15 cellular contexts compared by ENCODE assay signal in the genomic region with DNA sequence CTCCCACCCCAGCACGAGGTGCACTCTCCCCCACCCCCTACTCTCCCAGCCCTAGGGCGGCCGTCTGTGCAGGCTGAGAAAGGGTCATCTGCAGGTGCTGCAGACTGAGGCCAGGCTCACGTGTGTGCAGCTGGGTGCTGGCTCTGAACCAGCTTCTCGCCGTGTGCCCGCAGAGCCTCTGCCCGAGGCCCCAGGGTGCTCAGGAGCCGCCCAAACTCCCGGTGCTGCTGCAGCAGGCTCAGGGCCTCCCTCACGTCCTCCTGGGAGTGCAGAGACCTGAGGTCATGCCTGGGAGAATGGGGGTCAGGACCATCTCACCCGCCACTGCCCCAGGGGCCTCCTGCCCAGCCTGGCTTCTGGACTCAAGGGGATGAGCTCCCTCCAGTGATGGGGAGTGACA. TPM values are rescaled to one million over a fixed set of nuclear protein-coding genes. Genes with fewer than 3 reads are reported as not detected.
DNase-seq lines count a peak whose midpoint lies in the region; ATAC-seq and TF ChIP-seq lines count a peak whose summit lies in the region.
"Had no signal": no experiment of that assay in that cellular context is flagged by ENCODE, and none has a peak within 500 bp of the region (broad histone marks: within the 10 kb centered on the region; RNA-seq: fewer than 3 reads in every experiment).

No MANE protein-coding gene starts in this region.

- H3F3A ChIP-seq in SK-N-SH (replicated peaks; ENCODE audit: insufficient read depth): no peaks in the 10 kb centered on the region
- H3F3A ChIP-seq in DOHH2 (ENCODE audit: control insufficient read depth, insufficient read depth): 0 out of 2 replicates have a peak, but pooled peaks cover 2% of the 10 kb centered on the region

- no peak overlapping the region; a peak in 1 of 4 replicates for H3K27ac ChIP-seq in SK-N-SH (ENCODE audit: low read depth in 2 of 2, low read length in 1 of 2)
- H3K27ac ChIP-seq in DOHH2 (ENCODE audit: low read depth, low read length): peak overlapping the region; percentile 54
- H3K27ac ChIP-seq in RWPE1: peak overlapping the region; percentile 1; the same call in 1 of the 2 replicates
- H3K27ac ChIP-seq: SK-N-MC had no signal

- no peak for ATAC-seq in SK-N-SH treated with all-trans-retinoic acid at 6 μM for 48 hours
- ATAC-seq in HG02678 (IDR thresholded peaks at IDR 0.05; ENCODE audit: unreplicated experiment): no peak
- ATAC-seq: CD8-positive, alpha-beta T cell had no signal

- H4K20me1 ChIP-seq in SK-N-SH (ENCODE audit: insufficient read depth): no peaks in the 10 kb centered on the region
- H4K20me1 ChIP-seq in DOHH2 (ENCODE audit: control insufficient read depth, insufficient read depth, low read depth, low read length): no peaks in the 10 kb centered on the region

- H3K27me3 ChIP-seq in SK-N-SH (ENCODE audit: insufficient read depth) (no peaks in the 10 kb centered on the region), DOHH2 (ENCODE audit: control insufficient read depth, low read length) (peaks cover 3% of the 10 kb centered on the region; the same call in 1 of the 2 replicates)

- 40% methylated on average over 3 of the region's 12 CpGs for WGBS in SK-N-SH (ENCODE audit: low lambda C conversion rate)

- TF ChIP-seq EP300 in SK-N-SH (IDR thresholded peaks at IDR 0.05; ENCODE audit: borderline replicate concordance in 1 of 2, low read depth in 1 of 2, low read length in 1 of 2): no peak

- H3K4me1 ChIP-seq in SK-N-SH (ENCODE audit: control insufficient read depth in 1 of 2, insufficient read depth in 2 of 2, low read depth in 1 of 2, low read length in 1 of 2) (peaks cover 0 to 25% of the 10 kb centered on the region in 2 experiments; a peak in 1 of 4 replicates), DOHH2 (ENCODE audit: control insufficient read depth, low read length) (peaks cover 20% of the 10 kb centered on the region)

- H3K79me2 ChIP-seq in SK-N-SH (ENCODE audit: insufficient read depth): no peaks in the 10 kb centered on the region
- no peaks in the 10 kb centered on the region for H3K79me2 ChIP-seq in DOHH2 (ENCODE audit: control insufficient read depth, low read length)

- peak; percentile 60 for DNase-seq in SK-N-SH
- DNase-seq in RWPE1 (ENCODE audit: low spot score): no peak
- DNase-seq in NCI-H187 (lab: John Stamatoyannopoulos, UW): no peak
- DNase-seq in inferior parietal cortex (ENCODE audit: extremely low spot score): no peak
- DNase-seq: CD8-positive, alpha-beta T cell; GDM1; NCI-H1417 treated with DMSO at 0.1 percent for 48 hours; NCI-H1930; NCI-H748 treated with DMSO at 0.1 percent for 48 hours; Right ventricle myocardium superior had no signal

- H3K4me2 ChIP-seq in SK-N-SH: no peak overlapping the region
- H3K4me2 ChIP-seq in DOHH2 (ENCODE audit: low read length): peak overlapping the region; percentile 62

- POLR2A ChIA-PET in SK-N-SH (lab: Yijun Ruan, JAX) (interaction anchor here (0.8 to 1.6 kb wide), 2 partner anchors 9 to 14 kb away, joined by 3 to 4 read pairs; no protein-coding TSS in a partner anchor), RWPE1 (lab: Yijun Ruan, JAX; ENCODE audit: low non-redundant PET) (interaction anchor here (0.6 to 1.4 kb wide), 2 partner anchors 25 to 374 kb away, joined by 3 read pairs; no protein-coding TSS in a partner anchor)

- no peak for TF ChIP-seq CTCF in SK-N-SH (IDR thresholded peaks at IDR 0.05)
- TF ChIP-seq CTCF in DOHH2 (IDR thresholded peaks at IDR 0.05; ENCODE audit: low read depth, low read length, poor library complexity, severe bottlenecking): no peak
- TF ChIP-seq CTCF in RWPE1 (conservative IDR thresholded peaks at IDR 0.05; ENCODE audit: low read depth): no peak

- no peak overlapping the region for H3K9ac ChIP-seq in SK-N-SH

- H3K9me2 ChIP-seq in SK-N-SH (no peaks in the 10 kb centered on the region), DOHH2 (replicated peaks; ENCODE audit: control insufficient read depth, low read length) (no peaks in the 10 kb centered on the region)

- no peaks in the 10 kb centered on the region for H3K36me3 ChIP-seq in SK-N-SH (replicated peaks in 1 of 2; ENCODE audit: control insufficient read depth in 1 of 2, insufficient read depth in 2 of 2, low read length in 1 of 2)
- no peaks in the 10 kb centered on the region for H3K36me3 ChIP-seq in DOHH2 (ENCODE audit: control insufficient read depth, low read length)

- CTCF ChIA-PET in SK-N-SH (lab: Yijun Ruan, JAX): interaction anchor here (1.7 kb wide), 1 partner anchor 16 kb away, joined by 6 read pairs; no protein-coding TSS in a partner anchor
- CTCF ChIA-PET in RWPE1 (lab: Yijun Ruan, JAX): interaction anchor here (0.5 to 0.8 kb wide), 2 partner anchors 12 to 39 kb away, joined by 3 to 6 read pairs; no protein-coding TSS in a partner anchor

- no peak overlapping the region for H3K4me3 ChIP-seq in SK-N-SH (ENCODE audit: low read depth in 2 of 2, low read length in 1 of 2)
- peak overlapping the region; percentile 49; the same call in 1 of the 2 replicates for H3K4me3 ChIP-seq in DOHH2 (ENCODE audit: low read length)
- H3K4me3 ChIP-seq: SK-N-MC had no signal

- no peak overlapping the region for H2AFZ ChIP-seq in SK-N-SH (ENCODE audit: low read depth)

- no peak for TF ChIP-seq RAD21 in SK-N-SH (IDR thresholded peaks at IDR 0.05; ENCODE audit: low read length)

- H3K9me3 ChIP-seq in SK-N-SH (no peaks in the 10 kb centered on the region), DOHH2 (ENCODE audit: control insufficient read depth, insufficient read depth, low read length) (no peaks in the 10 kb centered on the region)

TF ChIP-seq in SK-N-SH, 30 proteins besides CTCF, POLR2A, EP300 and RAD21 (continues in another document):
- TF ChIP-seq GATA2 (CRISPR knock-in tag; IDR thresholded peaks at IDR 0.05) (no peak), POLR2AphosphoS5 (IDR thresholded peaks at IDR 0.05; ENCODE audit: low read depth, low read length) (no peak), YY1 (IDR thresholded peaks at IDR 0.05; ENCODE audit: low read depth) (no peak), TEAD4 (IDR thresholded peaks at IDR 0.05; ENCODE audit: borderline replicate concordance, insufficient read depth) (no peak), GABPA (IDR thresholded peaks at IDR 0.05; ENCODE audit: low read depth) (no peak), FOSL2 (IDR thresholded peaks at IDR 0.05; ENCODE audit: borderline replicate concordance, low read depth) (no peak), FOXJ3 (CRISPR knock-in tag; IDR thresholded peaks at IDR 0.05) (no peak), PBX3 (IDR thresholded peaks at IDR 0.05) (no peak), TAF1 (IDR thresholded peaks at IDR 0.05; ENCODE audit: borderline replicate concordance, low read depth, low read length) (no peak), RXRA (IDR thresholded peaks at IDR 0.05; ENCODE audit: borderline replicate concordance, low read depth) (no peak)
- TF ChIP-seq, protein P1, sequence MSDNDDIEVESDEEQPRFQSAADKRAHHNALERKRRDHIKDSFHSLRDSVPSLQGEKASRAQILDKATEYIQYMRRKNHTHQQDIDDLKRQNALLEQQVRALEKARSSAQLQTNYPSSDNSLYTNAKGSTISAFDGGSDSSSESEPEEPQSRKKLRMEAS (IDR thresholded peaks at IDR 0.05; ENCODE audit: low read depth): no peak

TF ChIP-seq in SK-N-SH treated with all-trans-retinoic acid at 6 μM for 48 hours, 23 proteins besides CTCF, POLR2A, EP300 and RAD21:
- no peak for TF ChIP-seq PPARA (CRISPR knock-in tag; IDR thresholded peaks at IDR 0.05; ENCODE audit: borderline replicate concordance)
- no peak for TF ChIP-seq BACH2 (CRISPR knock-in tag; IDR thresholded peaks at IDR 0.05; ENCODE audit: borderline replicate concordance)
- TF ChIP-seq, protein P2, sequence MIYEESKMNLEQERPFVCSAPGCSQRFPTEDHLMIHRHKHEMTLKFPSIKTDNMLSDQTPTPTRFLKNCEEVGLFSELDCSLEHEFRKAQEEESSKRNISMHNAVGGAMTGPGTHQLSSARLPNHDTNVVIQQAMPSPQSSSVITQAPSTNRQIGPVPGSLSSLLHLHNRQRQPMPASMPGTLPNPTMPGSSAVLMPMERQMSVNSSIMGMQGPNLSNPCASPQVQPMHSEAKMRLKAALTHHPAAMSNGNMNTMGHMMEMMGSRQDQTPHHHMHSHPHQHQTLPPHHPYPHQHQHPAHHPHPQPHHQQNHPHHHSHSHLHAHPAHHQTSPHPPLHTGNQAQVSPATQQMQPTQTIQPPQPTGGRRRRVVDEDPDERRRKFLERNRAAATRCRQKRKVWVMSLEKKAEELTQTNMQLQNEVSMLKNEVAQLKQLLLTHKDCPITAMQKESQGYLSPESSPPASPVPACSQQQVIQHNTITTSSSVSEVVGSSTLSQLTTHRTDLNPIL (CRISPR knock-in tag; IDR thresholded peaks at IDR 0.05; ENCODE audit: low read depth): no peak
- TF ChIP-seq TOX (CRISPR knock-in tag; IDR thresholded peaks at IDR 0.05; ENCODE audit: borderline replicate concordance): no peak
- TF ChIP-seq, protein P3, sequence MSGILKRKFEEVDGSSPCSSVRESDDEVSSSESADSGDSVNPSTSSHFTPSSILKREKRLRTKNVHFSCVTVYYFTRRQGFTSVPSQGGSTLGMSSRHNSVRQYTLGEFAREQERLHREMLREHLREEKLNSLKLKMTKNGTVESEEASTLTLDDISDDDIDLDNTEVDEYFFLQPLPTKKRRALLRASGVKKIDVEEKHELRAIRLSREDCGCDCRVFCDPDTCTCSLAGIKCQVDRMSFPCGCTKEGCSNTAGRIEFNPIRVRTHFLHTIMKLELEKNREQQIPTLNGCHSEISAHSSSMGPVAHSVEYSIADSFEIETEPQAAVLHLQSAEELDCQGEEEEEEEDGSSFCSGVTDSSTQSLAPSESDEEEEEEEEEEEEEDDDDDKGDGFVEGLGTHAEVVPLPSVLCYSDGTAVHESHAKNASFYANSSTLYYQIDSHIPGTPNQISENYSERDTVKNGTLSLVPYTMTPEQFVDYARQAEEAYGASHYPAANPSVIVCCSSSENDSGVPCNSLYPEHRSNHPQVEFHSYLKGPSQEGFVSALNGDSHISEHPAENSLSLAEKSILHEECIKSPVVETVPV (CRISPR knock-in tag; IDR thresholded peaks at IDR 0.05): no peak
- no peak for TF ChIP-seq ZNF70 (CRISPR knock-in tag; IDR thresholded peaks at IDR 0.05)
- no peak for TF ChIP-seq RARB (CRISPR knock-in tag; IDR thresholded peaks at IDR 0.05)

RNA-seq across cellular contexts. Expression of gene SPTBN5, which starts 17.2 kb away (rescaled TPM):
- 0.23 TPM in 2 replicates for polyA plus RNA-seq in SK-N-SH (2012; rRNA removed)
- polyA plus RNA-seq in SK-N-SH (2012; cell fraction: cytosol; rRNA removed): 0.05 TPM in 2 replicates
- 1.2 and 1.7 TPM in 2 replicates for polyA plus RNA-seq in SK-N-SH (2012; cell fraction: nucleus; rRNA removed)
- polyA plus RNA-seq: IgD-negative memory B cell had no signal

RNA-seq across cellular contexts. Expression of gene PLA2G4B, which starts 38.0 kb away (rescaled TPM):
- polyA plus RNA-seq in SK-N-SH (2012; rRNA removed): 5.3 and 6.1 TPM in 2 replicates
- polyA plus RNA-seq in SK-N-SH (2012; cell fraction: cytosol; rRNA removed): 1.1 and 1.2 TPM in 2 replicates
- 38.2 and 48.8 TPM in 2 replicates for polyA plus RNA-seq in SK-N-SH (2012; cell fraction: nucleus; rRNA removed)

RNA-seq across cellular contexts. Expression of gene JMJD7, which starts 48.8 kb away (rescaled TPM):
- polyA plus RNA-seq in SK-N-SH (2012; rRNA removed): 6.5 and 6.8 TPM in 2 replicates
- 3.5 and 4.6 TPM in 2 replicates for polyA plus RNA-seq in SK-N-SH (2012; cell fraction: cytosol; rRNA removed)
- 12.7 and 12.9 TPM in 2 replicates for polyA plus RNA-seq in SK-N-SH (2012; cell fraction: nucleus; rRNA removed)

Comparison
In these comparisons a context has a peak if more than half of its experiments do, and no peak if none do; other contexts are left out.
1. H3K27ac ChIP-seq: peak in DOHH2 (single experiment) and RWPE1 (single experiment); none in SK-N-SH (0 of 2).